In genomic region chr19:19385900-19386339, GRCh38 we compare ENCODE assay signal across 8 cellular contexts. TPM values are rescaled to one million over a fixed set of nuclear protein-coding genes. Genes with fewer than 3 reads are reported as not detected.
A peak's percentile ranks its signal among the peaks of the same experiment; 100 is the strongest.
DNase-seq lines count a peak whose midpoint lies in the region; ATAC-seq and TF ChIP-seq lines count a peak whose summit lies in the region.

No MANE protein-coding gene starts in this region.

- DNase-seq in AG04449 (ENCODE audit: low read depth, low spot score) (no peak), right cardiac atrium (peak in 1 of 3 donors; percentile 85), RPMI8226 (no peak), cerebellar cortex (ENCODE audit: low spot score) (no peak)
- peak; percentile 51 for DNase-seq in activated T-cell treated with anti-CD3 and anti-CD28 coated beads, Interleukin-2, amount 50 U/mL, for 4 hours

- H3K27me3 Mint-ChIP-seq in activated T-cell treated with anti-CD3 and anti-CD28 coated beads, Interleukin-2, amount 50 U/mL, for 4 hours (ENCODE audit: low read depth), result no peaks in the 10 kb centered on the region

- H3K27ac ChIP-seq in KOPT-K1 (ENCODE audit: low read depth, low read length, poor library complexity, severe bottlenecking) (peak overlapping the region; percentile 90), right cardiac atrium (ENCODE audit: low read length) (peak overlapping the region; percentile 80), skin epidermis (peak overlapping the region; percentile 78 to 96 (median 92))

- H3K27me3 ChIP-seq in right cardiac atrium (ENCODE audit: control insufficient read depth, insufficient read depth), result no peaks in the 10 kb centered on the region

- H3K4me3 ChIP-seq in AG04449 (ENCODE audit: low read depth, low read length) (peak overlapping the region; percentile 72), right cardiac atrium (ENCODE audit: low read length) (peak overlapping the region; percentile 89), skin epidermis (peak overlapping the region; percentile 59 to 93 (median 84))

- peak overlapping the region; percentile 92 for H3K4me3 Mint-ChIP-seq in activated T-cell treated with anti-CD3 and anti-CD28 coated beads, Interleukin-2, amount 50 U/mL, for 4 hours

- peak; percentile 16 for ATAC-seq in GM19351 (IDR thresholded peaks at IDR 0.05; ENCODE audit: unreplicated experiment)
- peak; percentile 44 to 47 for ATAC-seq in activated T-cell treated with anti-CD3 and anti-CD28 coated beads, Interleukin-2, amount 50 U/mL, for 4 hours
- no peak for ATAC-seq in right cardiac atrium

- POLR2A ChIA-PET in AG04449 (lab: Yijun Ruan, JAX), result interaction anchor here (0.8 to 1.4 kb wide), 6 partner anchors 11 to 102 kb away, joined by 3 to 9 read pairs (median 4); partner anchors contain the start of gene GATAD2A

- H3K4me1 ChIP-seq in right cardiac atrium (ENCODE audit: control insufficient read depth, insufficient read depth, low read length), result peaks cover 10% of the 10 kb centered on the region

- WGBS in right cardiac atrium, result under 1% methylated on average over 59 of the region's 59 CpGs

- no peak for TF ChIP-seq CTCF in AG04449 (IDR thresholded peaks at IDR 0.05; ENCODE audit: insufficient read depth, low read length, missing control alignments)

- H3K9me3 ChIP-seq in KOPT-K1 (ENCODE audit: insufficient read depth, low read length, poor library complexity, severe bottlenecking) (no peaks in the 10 kb centered on the region), right cardiac atrium (ENCODE audit: control insufficient read depth, low read length) (no peaks in the 10 kb centered on the region)

- peaks cover 4% of the 10 kb centered on the region for H3K36me3 Mint-ChIP-seq in activated T-cell treated with anti-CD3 and anti-CD28 coated beads, Interleukin-2, amount 50 U/mL, for 4 hours (ENCODE audit: insufficient read depth)

- CTCF ChIA-PET in AG04449 (lab: Yijun Ruan, JAX), result interaction anchor here (1.4 to 1.7 kb wide), 2 partner anchors 19 kb away, joined by 7 to 9 read pairs; partner anchors contain the start of gene GATAD2A

- no peaks in the 10 kb centered on the region for H3K36me3 ChIP-seq in KOPT-K1 (ENCODE audit: insufficient read depth, low read length)

- intact Hi-C loops in right cardiac atrium (cut with DNase I), result no loop called here

- H3K4me1 Mint-ChIP-seq in activated T-cell treated with anti-CD3 and anti-CD28 coated beads, Interleukin-2, amount 50 U/mL, for 4 hours (ENCODE audit: low read depth), result peaks cover 45% of the 10 kb centered on the region

- H3K9me3 Mint-ChIP-seq in activated T-cell treated with anti-CD3 and anti-CD28 coated beads, Interleukin-2, amount 50 U/mL, for 4 hours, result no peaks in the 10 kb centered on the region

RNA-seq across cellular contexts. Expression of gene GATAD2A, which starts 19.6 kb away (rescaled TPM):
- 100 to 1,000 TPM; 187 to 240 (median 205) TPM for total RNA-seq in activated T-cell treated with anti-CD3 and anti-CD28 coated beads, Interleukin-2, amount 50 U/mL, for 4 hours
- total RNA-seq in right cardiac atrium, result 10 to 100 TPM; 31.4 to 53.9 (median 36.0) TPM
- polyA plus RNA-seq in right cardiac atrium, result 12.2 TPM

Comparison
In these comparisons a context has a peak if more than half of its experiments do, and no peak if none do; other contexts are left out.
1. ATAC-seq: peak in GM19351 (single experiment) and activated T-cell treated with anti-CD3 and anti-CD28 coated beads, Interleukin-2, amount 50 U/mL, for 4 hours (2 of 2); none in right cardiac atrium (0 of 2).
2. Peak in every context shown above with its lines, with median percentiles within 50 percentile points of each other: H3K4me3 ChIP-seq and H3K27ac ChIP-seq.